ENCODE assay signal across 8 cellular contexts in the genomic region with DNA sequence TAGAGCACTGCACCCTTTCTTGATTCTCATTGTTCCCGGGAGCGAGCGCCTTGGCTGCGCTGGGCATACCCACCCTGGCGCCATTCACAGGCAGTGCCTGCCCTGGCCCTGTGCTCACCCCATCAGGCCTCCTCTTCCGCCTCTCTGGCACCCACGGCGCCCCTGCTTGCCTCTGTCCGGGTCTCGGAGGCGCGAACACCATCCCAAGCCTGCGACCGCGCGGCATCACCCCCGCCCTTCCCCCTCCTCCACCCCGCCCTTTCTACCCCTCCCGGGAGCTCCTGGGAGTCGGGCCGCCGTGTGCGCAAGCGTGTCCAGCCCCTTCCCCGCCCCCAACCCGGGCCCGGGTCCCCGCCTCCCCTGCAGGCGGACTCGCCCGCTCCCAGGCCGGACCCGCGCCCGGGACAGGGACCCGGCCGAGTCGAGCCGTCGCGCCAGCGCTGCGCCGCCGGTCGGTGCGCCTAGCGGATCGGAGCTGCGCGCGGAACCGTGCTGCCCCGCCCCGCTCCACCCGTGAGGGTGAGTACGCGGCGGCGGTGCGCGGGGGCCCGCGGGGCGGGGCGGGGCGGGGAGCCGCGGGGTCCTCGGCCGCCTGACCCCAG. TPM values are rescaled to one million over a fixed set of nuclear protein-coding genes. Genes with fewer than 3 reads are reported as not detected.
A peak's percentile ranks its signal among the peaks of the same experiment; 100 is the strongest.
DNase-seq lines count a peak whose midpoint lies in the region; ATAC-seq and TF ChIP-seq lines count a peak whose summit lies in the region.

TSS of gene ST3GAL4 (plus strand) at position 363 of the 602 bp plus-strand sequence. CDS start 50,470 bp downstream, outside the sequence.

- ATAC-seq in GM21528 (IDR thresholded peaks at IDR 0.05; ENCODE audit: low FRiP score, unreplicated experiment) (peak; percentile 71), heart right ventricle (peak; percentile 76 to 88 (median 84))

- 1% methylated on average over 54 to 71 of the region's 71 CpGs for WGBS in heart right ventricle, 2 donors
- WGBS in prostate gland, result under 1% methylated on average over 23 of the region's 71 CpGs

- intact Hi-C loops in heart right ventricle (cut with DNase I) (loop anchor here in 7 of 10 donors (2.0 to 10.0 kb wide), 8 partner anchors 37 to 62 kb away; no protein-coding TSS in a partner anchor), prostate gland (cut with DNase I) (loop anchor here (5.0 kb wide), 2 partner anchors 38 to 62 kb away; no protein-coding TSS in a partner anchor)

- H3K27me3 ChIP-seq in adipocyte (replicated peaks; ENCODE audit: control insufficient read depth, insufficient read depth, low read length), result no peaks in the 10 kb centered on the region
- no peaks in the 10 kb centered on the region for H3K27me3 ChIP-seq in heart right ventricle
- no peaks in the 10 kb centered on the region for H3K27me3 ChIP-seq in prostate gland (replicated peaks; ENCODE audit: insufficient read depth)

- DNase-seq in DMS79 treated with DMSO at 0.1 percent for 48 hours (lab: John Stamatoyannopoulos, UW) (peak; percentile 71), KG1 (lab: John Stamatoyannopoulos, UW) (peak; percentile 39), SW480 (ENCODE audit: low spot score) (peak; percentile 71), adipocyte (ENCODE audit: low read depth) (peak; percentile 85), heart right ventricle (peak; percentile 87 to 91), prostate gland (ENCODE audit: low spot score) (peak; percentile 60), ureter (ENCODE audit: low spot score) (peak; percentile 85)

- H3K36me3 ChIP-seq in adipocyte (ENCODE audit: control insufficient read depth, insufficient read depth, low read length, severe bottlenecking), result no peaks in the 10 kb centered on the region
- no peaks in the 10 kb centered on the region for H3K36me3 ChIP-seq in heart right ventricle
- no peaks in the 10 kb centered on the region for H3K36me3 ChIP-seq in prostate gland

- H3K4me1 ChIP-seq in adipocyte (ENCODE audit: control insufficient read depth, insufficient read depth, low read length) (peaks cover 82% of the 10 kb centered on the region), heart right ventricle (peaks cover 28 to 93% (median 89%) of the 10 kb centered on the region in 9 donors), prostate gland (replicated peaks) (no peaks in the 10 kb centered on the region)

- H3K4me3 ChIP-seq in adipocyte (ENCODE audit: low read length) (peak within 1 kb of the TSS; percentile 87), heart right ventricle (peak within 1 kb of the TSS; percentile 36 to 97 (median 74)), prostate gland (peak within 1 kb of the TSS; percentile 62 to 70)

- H3K27ac ChIP-seq in heart right ventricle (peak within 1 kb of the TSS; percentile 68 to 96 (median 88)), prostate gland (peak within 1 kb of the TSS; percentile 71 to 73)

- no peak for TF ChIP-seq POLR2A in prostate gland (IDR thresholded peaks at IDR 0.05)

- H3K9ac ChIP-seq in adipocyte (ENCODE audit: low read length), result peak within 1 kb of the TSS; percentile 88

- no peak for TF ChIP-seq CTCF in heart right ventricle (IDR thresholded peaks at IDR 0.05)
- TF ChIP-seq CTCF in prostate gland (IDR thresholded peaks at IDR 0.05), result no peak

- H3K9me3 ChIP-seq in adipocyte (ENCODE audit: control insufficient read depth, low read length) (no peaks in the 10 kb centered on the region), heart right ventricle (no peaks in the 10 kb centered on the region), prostate gland (no peaks in the 10 kb centered on the region)

RNA-seq across cellular contexts. Expression of gene ST3GAL4, which starts in this region (rescaled TPM):
- total RNA-seq in heart right ventricle (10 to 100 TPM; 24.8 to 51.0 (median 43.4) TPM), prostate gland (100 to 1,000 TPM in 1 of 2 donors, 10 to 100 TPM in 1; 29.2 to 192 TPM), ureter (46.4 TPM)
- polyA plus RNA-seq in heart right ventricle, result 10 to 100 TPM; 96.2 to 98.2 TPM

Comparison
In these comparisons a context has a peak if more than half of its experiments do, and no peak if none do; other contexts are left out.
1. Peak in every context shown above with its lines: DNase-seq, ATAC-seq, H3K4me3 ChIP-seq and H3K27ac ChIP-seq.
2. DNase-seq: peak in every context shown above with its lines; median percentile 89 in heart right ventricle; 85 in adipocyte; 85 in ureter; 71 in DMS79 treated with DMSO at 0.1 percent for 48 hours; 71 in SW480; 60 in prostate gland; 39 in KG1.